In genomic region chr20:61030130-61030529, GRCh38 we compare ENCODE assay signal across 23 cellular contexts.
"Had no signal": no experiment of that assay in that cellular context is flagged by ENCODE, and none has a peak within 500 bp of the region (broad histone marks: within the 10 kb centered on the region; RNA-seq: fewer than 3 reads in every experiment).

No MANE protein-coding gene starts in this region.

- H3K27ac ChIP-seq: ascending aorta, breast epithelium, cardiac muscle cell, colonic mucosa had no signal

- H3K4me1 ChIP-seq: ascending aorta, breast epithelium, colonic mucosa had no signal

- H3K36me3 ChIP-seq: ascending aorta, breast epithelium, cardiac muscle cell, colonic mucosa had no signal

- H3K9me3 ChIP-seq: ascending aorta, colonic mucosa had no signal

- H3K4me3 ChIP-seq: ascending aorta, breast epithelium, cardiac muscle cell, colonic mucosa had no signal

- H3K27me3 ChIP-seq: ascending aorta, breast epithelium, cardiac muscle cell, colonic mucosa had no signal

- DNase-seq: activated CD4-positive, alpha-beta memory T cell treated with anti-CD3 and anti-CD28 coated beads for 36 hours; activated CD4-positive, alpha-beta T cell treated with anti-CD3 and anti-CD28 coated beads for 36 hours; activated CD4-positive, alpha-beta T cell treated with anti-CD3 and anti-CD28 coated beads, Interleukin-2, amount 10 ng/mL, durations not matched to agents 24 days and 14 days; activated CD4-positive, CD25-positive, alpha-beta regulatory T cell; activated CD4-positive, CD25-positive, alpha-beta regulatory T cell treated with anti-CD3 and anti-CD28 coated beads, Interleukin-2, amount 50 U/mL, for 72 hours; activated CD8-positive, alpha-beta memory T cell treated with anti-CD3 and anti-CD28 coated beads, Interleukin-2, amount 10 ng/mL, durations not matched to agents 7 days and 5 days; activated CD8-positive, alpha-beta memory T cell treated with anti-CD3 and anti-CD28 coated beads, Interleukin-2, amount 50 U/mL, for 4 hours; activated CD8-positive, alpha-beta T cell treated with anti-CD3 and anti-CD28 coated beads, Interleukin-2, amount 10 ng/mL, durations not matched to agents 7 days and 5 days; activated effector memory CD4-positive, alpha-beta T cell treated with anti-CD3 and anti-CD28 coated beads, Interleukin-2, amount 50 U/mL, for 16 hours; activated naive CD4-positive, alpha-beta T cell treated with anti-CD3 and anti-CD28 coated beads for 36 hours; activated naive CD8-positive, alpha-beta T cell treated with anti-CD3 and anti-CD28 coated beads, Interleukin-2, amount 10 ng/mL, durations not matched to agents 7 days and 5 days; activated T-cell treated with anti-CD3 and anti-CD28 coated beads, Interleukin-2, amount 50 U/mL, for 1 hour; activated T-cell treated with anti-CD3 and anti-CD28 coated beads, Interleukin-2, amount 50 U/mL, for 48 hours; central memory CD4-positive, alpha-beta T cell; cerebellar nuclear complex; colonic mucosa; effector CD8-positive, alpha-beta T cell; foreskin fibroblast; T-helper 2 cell had no signal

- ATAC-seq: activated CD4-positive, alpha-beta T cell treated with anti-CD3 and anti-CD28 coated beads for 36 hours; activated CD8-positive, alpha-beta memory T cell treated with anti-CD3 and anti-CD28 coated beads, Interleukin-2, amount 10 ng/mL, durations not matched to agents 7 days and 5 days; activated CD8-positive, alpha-beta T cell treated with anti-CD3 and anti-CD28 coated beads, Interleukin-2, amount 10 ng/mL, durations not matched to agents 7 days and 5 days; esophagus mucosa had no signal
